ENCODE assay signal across 11 cellular contexts in the genomic region with DNA sequence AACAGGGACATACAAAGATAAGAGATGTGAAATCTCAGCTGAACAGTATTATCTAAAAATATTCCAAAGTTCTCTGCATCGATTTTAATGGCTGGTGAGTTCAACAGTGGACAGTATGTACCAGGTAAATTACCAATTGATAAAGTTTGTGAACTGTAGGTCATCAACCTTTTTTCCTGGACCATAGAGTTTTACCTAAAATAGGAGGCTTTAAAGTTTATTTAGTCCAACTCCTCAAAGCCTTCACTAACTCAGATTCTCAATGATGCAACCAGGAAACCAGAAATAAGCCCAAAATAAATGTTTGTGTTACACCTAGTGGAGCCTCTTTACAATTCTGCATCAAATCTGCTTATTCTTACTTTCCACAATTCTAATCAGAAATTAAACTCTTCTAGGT.
"Had no signal": no experiment of that assay in that cellular context is flagged by ENCODE, and none has a peak within 500 bp of the region (broad histone marks: within the 10 kb centered on the region; RNA-seq: fewer than 3 reads in every experiment).

No MANE protein-coding gene starts in this region.

- H3K27ac ChIP-seq: GM23248 had no signal

- H3K9ac ChIP-seq: GM23248 had no signal

- ATAC-seq: GM23338, HCT116 had no signal

- H3K9me3 ChIP-seq: HAP-1 had no signal

- H3K4me3 Mint-ChIP-seq: GM23338, H9, HFFc6 had no signal

- H3K9me3 Mint-ChIP-seq: GM23338, H9, HFFc6 had no signal

- H3K4me1 ChIP-seq: HAP-1 had no signal

- FAIRE-seq: H1, H54 had no signal

- DNase-seq: GM23248, GOT3, H7, H9, HCEC 1CT, HFFc6 had no signal

- H2AFZ ChIP-seq: GM23248, GM23338 had no signal

- H3K27ac Mint-ChIP-seq: GM23338, H9, HFFc6 had no signal

- H3K4me3 ChIP-seq: GM23248, GM23338, HAP-1 had no signal

- H3K4me2 ChIP-seq: GM23338 had no signal
